In the genomic region with DNA sequence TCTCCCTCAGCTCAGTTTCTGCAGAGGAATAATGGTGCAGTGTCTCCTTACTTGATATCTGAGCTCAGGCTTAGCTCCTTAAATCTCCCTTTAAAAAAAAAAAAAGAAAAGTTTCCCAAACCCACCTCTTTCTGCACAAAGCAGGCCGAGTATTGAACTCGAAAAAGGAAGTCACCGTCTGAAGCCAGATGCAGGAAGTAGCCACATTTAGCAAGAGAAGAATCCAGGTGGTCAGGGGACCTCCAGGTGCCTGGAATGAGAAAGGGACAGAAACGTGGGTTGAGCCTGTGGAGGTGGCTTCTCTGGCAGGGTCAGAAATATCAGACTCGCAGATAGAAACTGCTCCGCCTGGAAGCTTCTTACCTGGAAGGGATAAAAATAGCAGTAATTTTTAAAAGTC, we compare ENCODE assay signal across 1 cellular context.
TF ChIP-seq lines count a peak whose summit lies in the region.

No MANE protein-coding gene starts in this region.

TF ChIP-seq in WTC11, 78 proteins besides CTCF, POLR2A, EP300 and RAD21 (continued from another document):
- TF ChIP-seq, protein P1, sequence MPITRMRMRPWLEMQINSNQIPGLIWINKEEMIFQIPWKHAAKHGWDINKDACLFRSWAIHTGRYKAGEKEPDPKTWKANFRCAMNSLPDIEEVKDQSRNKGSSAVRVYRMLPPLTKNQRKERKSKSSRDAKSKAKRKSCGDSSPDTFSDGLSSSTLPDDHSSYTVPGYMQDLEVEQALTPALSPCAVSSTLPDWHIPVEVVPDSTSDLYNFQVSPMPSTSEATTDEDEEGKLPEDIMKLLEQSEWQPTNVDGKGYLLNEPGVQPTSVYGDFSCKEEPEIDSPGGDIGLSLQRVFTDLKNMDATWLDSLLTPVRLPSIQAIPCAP (CRISPR knock-in tag; IDR thresholded peaks at IDR 0.05), result no peak
- TF ChIP-seq NFATC4 (CRISPR knock-in tag; IDR thresholded peaks at IDR 0.05) (no peak), HMGA2 (CRISPR knock-in tag; IDR thresholded peaks at IDR 0.05) (no peak), TEAD1 (CRISPR knock-in tag; IDR thresholded peaks at IDR 0.05) (no peak), KAT7 (CRISPR knock-in tag; IDR thresholded peaks at IDR 0.05; ENCODE audit: borderline replicate concordance) (no peak), ZBTB21 (CRISPR knock-in tag; IDR thresholded peaks at IDR 0.05; ENCODE audit: borderline replicate concordance) (no peak)
- TF ChIP-seq, protein P2, sequence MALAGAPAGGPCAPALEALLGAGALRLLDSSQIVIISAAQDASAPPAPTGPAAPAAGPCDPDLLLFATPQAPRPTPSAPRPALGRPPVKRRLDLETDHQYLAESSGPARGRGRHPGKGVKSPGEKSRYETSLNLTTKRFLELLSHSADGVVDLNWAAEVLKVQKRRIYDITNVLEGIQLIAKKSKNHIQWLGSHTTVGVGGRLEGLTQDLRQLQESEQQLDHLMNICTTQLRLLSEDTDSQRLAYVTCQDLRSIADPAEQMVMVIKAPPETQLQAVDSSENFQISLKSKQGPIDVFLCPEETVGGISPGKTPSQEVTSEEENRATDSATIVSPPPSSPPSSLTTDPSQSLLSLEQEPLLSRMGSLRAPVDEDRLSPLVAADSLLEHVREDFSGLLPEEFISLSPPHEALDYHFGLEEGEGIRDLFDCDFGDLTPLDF (CRISPR knock-in tag; IDR thresholded peaks at IDR 0.05), result no peak
TF ChIP-seq in WTC11: peak in this region for 0.
